Comparison of ENCODE assay signal across 18 cellular contexts in genomic region chr5:132787076-132787475, GRCh38.
DNase-seq lines count a peak whose midpoint lies in the region; ATAC-seq and TF ChIP-seq lines count a peak whose summit lies in the region.
"Had no signal": no experiment of that assay in that cellular context is flagged by ENCODE, and none has a peak within 500 bp of the region (broad histone marks: within the 10 kb centered on the region; RNA-seq: fewer than 3 reads in every experiment).

No MANE protein-coding gene starts in this region.

- in situ Hi-C loops in brain microvascular endothelial cell (cut with HindIII; ENCODE audit: low pct_ligation_motif_present, low sequenced_read_pairs), result no loop called here

- no peak overlapping the region for H3K4me3 ChIP-seq in brain microvascular endothelial cell (ENCODE audit: low read depth, low read length)

- no peak for TF ChIP-seq CTCF in brain microvascular endothelial cell (IDR thresholded peaks at IDR 0.05; ENCODE audit: low read depth, low read length, missing control alignments)

- no peaks in the 10 kb centered on the region for H3K36me3 ChIP-seq in brain microvascular endothelial cell (replicated peaks)
- H3K36me3 ChIP-seq: BE2C, WERI-Rb-1 had no signal

- no peak for ATAC-seq in HG02678 (IDR thresholded peaks at IDR 0.05; ENCODE audit: unreplicated experiment)
- ATAC-seq in GM21360 (IDR thresholded peaks at IDR 0.05; ENCODE audit: unreplicated experiment), result no peak
- ATAC-seq: Panc1 had no signal

- no peak overlapping the region for H3K27ac ChIP-seq in brain microvascular endothelial cell
- H3K27ac ChIP-seq: 22Rv1, WERI-Rb-1 had no signal

- no peaks in the 10 kb centered on the region for H3K27me3 ChIP-seq in brain microvascular endothelial cell (replicated peaks)
- H3K27me3 ChIP-seq: BE2C had no signal

- DNase-seq in activated CD8-positive, alpha-beta memory T cell treated with anti-CD3 and anti-CD28 coated beads, Interleukin-2, amount 50 U/mL, for 48 hours, result peak; percentile 3
- no peak for DNase-seq in activated CD8-positive, alpha-beta memory T cell treated with anti-CD3 and anti-CD28 coated beads, Interleukin-2, amount 50 U/mL, for 4 hours
- DNase-seq in brain microvascular endothelial cell, result peak; percentile 25
- no peak for DNase-seq in activated T-cell treated with anti-CD3 and anti-CD28 coated beads, Interleukin-2, amount 50 U/mL, for 1 hour
- DNase-seq: activated CD4-positive, alpha-beta T cell treated with anti-CD3 and anti-CD28 coated beads, Interleukin-2, amount 50 U/mL, for 1 hour; activated gamma-delta T cell; BE2C; caudate nucleus; foreskin melanocyte; H9; retina; stimulated activated CD4-positive, alpha-beta T cell treated with anti-CD3 and anti-CD28 coated beads, Interleukin-12 subunit alpha, Interleukin-12 subunit beta, amount 100 ng/mL, for 4 hours; stimulated activated CD8-positive, alpha-beta memory T cell treated with anti-CD3 and anti-CD28 coated beads, Interleukin-4, amount 100 ng/mL, for 48 hours; WERI-Rb-1 had no signal

Comparison
In these comparisons a context has a peak if more than half of its experiments do, and no peak if none do; other contexts are left out.
1. DNase-seq: peak in activated CD8-positive, alpha-beta memory T cell treated with anti-CD3 and anti-CD28 coated beads, Interleukin-2, amount 50 U/mL, for 48 hours (single experiment) and brain microvascular endothelial cell (single experiment); none in activated CD8-positive, alpha-beta memory T cell treated with anti-CD3 and anti-CD28 coated beads, Interleukin-2, amount 50 U/mL, for 4 hours (single experiment) and activated T-cell treated with anti-CD3 and anti-CD28 coated beads, Interleukin-2, amount 50 U/mL, for 1 hour (single experiment).